ENCODE assay signal across 8 cellular contexts in genomic region chr6:7110092-7110792, GRCh38. TPM values are rescaled to one million over a fixed set of nuclear protein-coding genes. Genes with fewer than 3 reads are reported as not detected.
A peak's percentile ranks its signal among the peaks of the same experiment; 100 is the strongest.
DNase-seq lines count a peak whose midpoint lies in the region; ATAC-seq, FAIRE-seq and TF ChIP-seq lines count a peak whose summit lies in the region.

No MANE protein-coding gene starts in this region.

- 62 to 66% methylated on average over 6 of the region's 6 CpGs for WGBS in heart right ventricle, 2 donors

- H3K27ac ChIP-seq in heart right ventricle (peak overlapping the region in 9 of 10 donors; percentile 86 to 98 (median 96)), ascending aorta (no peak overlapping the region), lower lobe of right lung (peak overlapping the region; percentile 95), vagina (peak overlapping the region; percentile 95)

- DNase-seq in heart right ventricle (no peak), cardiac septum (ENCODE audit: low spot score) (no peak), ascending aorta (ENCODE audit: low spot score in 2 of 2) (no peak), lower lobe of right lung (no peak), vagina (ENCODE audit: extremely low spot score in 2 of 2) (no peak), NCI-H345 (lab: John Stamatoyannopoulos, UW) (no peak), GDM1 (lab: John Stamatoyannopoulos, UW) (no peak), RCC 7860 (ENCODE audit: low spot score) (no peak)

- ATAC-seq in heart right ventricle (no peak), lower lobe of right lung (no peak)

- TF ChIP-seq POLR2A in vagina (IDR thresholded peaks at IDR 0.05), result no peak

- FAIRE-seq in RCC 7860 (lab: Jason Lieb, UNC), result no peak

- peaks cover 4 to 71% (median 53%) of the 10 kb centered on the region in 9 donors for H3K4me1 ChIP-seq in heart right ventricle
- H3K4me1 ChIP-seq in ascending aorta, result peaks cover 0 to 12% of the 10 kb centered on the region in 2 donors
- peaks cover 54% of the 10 kb centered on the region for H3K4me1 ChIP-seq in lower lobe of right lung
- H3K4me1 ChIP-seq in vagina, result peaks cover 36% of the 10 kb centered on the region

- no peak for TF ChIP-seq CTCF in heart right ventricle (IDR thresholded peaks at IDR 0.05)
- no peak for TF ChIP-seq CTCF in ascending aorta (IDR thresholded peaks at IDR 0.05)
- TF ChIP-seq CTCF in lower lobe of right lung (IDR thresholded peaks at IDR 0.05), result no peak
- TF ChIP-seq CTCF in vagina (IDR thresholded peaks at IDR 0.05), result no peak

- no peaks in the 10 kb centered on the region for H3K27me3 ChIP-seq in heart right ventricle
- H3K27me3 ChIP-seq in ascending aorta, result no peaks in the 10 kb centered on the region
- no peaks in the 10 kb centered on the region for H3K27me3 ChIP-seq in lower lobe of right lung (ENCODE audit: low read depth)
- H3K27me3 ChIP-seq in vagina, result no peaks in the 10 kb centered on the region

- no peaks in the 10 kb centered on the region for H3K36me3 ChIP-seq in heart right ventricle
- no peaks in the 10 kb centered on the region for H3K36me3 ChIP-seq in ascending aorta
- H3K36me3 ChIP-seq in lower lobe of right lung, result no peaks in the 10 kb centered on the region
- no peaks in the 10 kb centered on the region for H3K36me3 ChIP-seq in vagina

- intact Hi-C loops in heart right ventricle (cut with DNase I), result loop anchor here in 6 of 10 donors (5.0 to 10.0 kb wide), 6 partner anchors 55 to 277 kb away; partner anchors contain the start of genes CAGE1 (in 1 of the 6) and RIOK1 (in 1 of the 6)
- intact Hi-C loops in cardiac septum (cut with DNase I), result loop anchor here (2.0 to 10.0 kb wide), 2 partner anchors 31 to 385 kb away; no protein-coding TSS in a partner anchor
- intact Hi-C loops in ascending aorta (cut with DNase I), result no loop called here
- intact Hi-C loops in lower lobe of right lung (cut with DNase I), result no loop called here
- intact Hi-C loops in vagina (cut with DNase I), result no loop called here

- H3K9me3 ChIP-seq in heart right ventricle (no peaks in the 10 kb centered on the region), ascending aorta (no peaks in the 10 kb centered on the region), lower lobe of right lung (no peaks in the 10 kb centered on the region), vagina (no peaks in the 10 kb centered on the region)

- H3K4me3 ChIP-seq in heart right ventricle (peak overlapping the region in 8 of 10 donors; percentile 72 to 99 (median 90)), ascending aorta (peak overlapping the region; percentile 78 to 97), lower lobe of right lung (peak overlapping the region; percentile 99), vagina (peak overlapping the region; percentile 63 to 93)

RNA-seq across cellular contexts. Expression of gene RREB1, which starts 2.5 kb away (rescaled TPM):
- total RNA-seq in heart right ventricle (10 to 100 TPM; 32.2 to 47.1 (median 36.8) TPM), cardiac septum (27.8 TPM), ascending aorta (48.9 TPM), lower lobe of right lung (62.8 TPM), vagina (57.2 TPM)
- polyA plus RNA-seq in heart right ventricle, result 10 to 100 TPM in 1 of 2 donors, 1 to 10 TPM in 1; 3.0 to 11.4 TPM

Comparison
In these comparisons a context has a peak if more than half of its experiments do, and no peak if none do; other contexts are left out.
1. H3K27ac ChIP-seq: peak in heart right ventricle (9 of 10), lower lobe of right lung (single experiment) and vagina (single experiment); none in ascending aorta (0 of 2).
2. intact Hi-C loops: an anchor here in heart right ventricle (5.0 to 10.0 kb wide) and cardiac septum (2.0 to 10.0 kb wide); none called in ascending aorta, lower lobe of right lung and vagina.
3. Peak in every context shown above with its lines, with median percentiles within 50 percentile points of each other: H3K4me3 ChIP-seq.